Comparison of ENCODE assay signal across 1 cellular context in genomic region chr6:130076512-130076911, GRCh38.
TF ChIP-seq lines count a peak whose summit lies in the region.

No MANE protein-coding gene starts in this region.

TF ChIP-seq in HepG2, 621 proteins besides CTCF, POLR2A, EP300 and RAD21:
- TF ChIP-seq LBX2 (CRISPR knock-in tag; IDR thresholded peaks at IDR 0.05; ENCODE audit: borderline replicate concordance), result no peak
- no peak for TF ChIP-seq ZNF792 (CRISPR knock-in tag; IDR thresholded peaks at IDR 0.05)
- no peak for TF ChIP-seq ZNF335 (CRISPR knock-in tag; IDR thresholded peaks at IDR 0.05)
TF ChIP-seq in HepG2: peak in this region for 0.
